Comparison of ENCODE assay signal across 30 cellular contexts in the genomic region with DNA sequence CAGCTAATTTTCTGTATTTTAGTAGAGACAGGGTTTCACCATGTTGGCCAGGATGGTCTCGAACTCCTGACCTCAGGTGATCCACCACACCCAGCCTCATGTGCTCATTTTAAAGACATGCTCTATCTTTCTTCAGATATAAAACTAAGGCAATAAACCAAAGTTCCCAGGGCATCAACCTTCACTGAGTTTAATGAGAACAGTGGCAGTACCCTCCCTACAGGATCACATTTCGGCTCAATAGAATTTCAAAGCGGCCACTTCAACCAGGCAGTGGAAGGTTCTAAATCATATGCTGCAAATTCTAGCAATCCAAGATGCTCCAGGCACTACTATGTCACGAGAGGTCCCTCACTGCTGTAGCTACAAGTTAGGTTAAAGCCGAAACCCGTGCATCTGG.
"Had no signal": no experiment of that assay in that cellular context is flagged by ENCODE, and none has a peak within 500 bp of the region (broad histone marks: within the 10 kb centered on the region; RNA-seq: fewer than 3 reads in every experiment).

No MANE protein-coding gene starts in this region.

- H3K27ac ChIP-seq: SJSA1 had no signal

- H3K9me2 ChIP-seq: SK-N-SH had no signal

- H3K27me3 ChIP-seq: ascending aorta, MG63, SJSA1 had no signal

- DNase-seq: activated CD4-positive, alpha-beta T cell treated with anti-CD3 and anti-CD28 coated beads for 36 hours; activated CD4-positive, alpha-beta T cell treated with anti-CD3 and anti-CD28 coated beads, Interleukin-2, amount 10 ng/mL, durations not matched to agents 7 days and 5 days; activated CD4-positive, alpha-beta T cell treated with anti-CD3 and anti-CD28 coated beads, Interleukin-2, amount 50 U/mL, for 48 hours; activated CD8-positive, alpha-beta T cell treated with anti-CD3 and anti-CD28 coated beads, Interleukin-2, amount 10 ng/mL, durations not matched to agents 7 days and 5 days; activated effector memory CD4-positive, alpha-beta T cell treated with anti-CD3 and anti-CD28 coated beads, Interleukin-2, amount 50 U/mL, for 16 hours; activated naive CD4-positive, alpha-beta T cell; activated naive CD8-positive, alpha-beta T cell treated with anti-CD3 and anti-CD28 coated beads, Interleukin-2, amount 10 ng/mL, durations not matched to agents 7 days and 5 days; activated T-cell treated with anti-CD3 and anti-CD28 coated beads for 4 hours; activated T-cell treated with anti-CD3 and anti-CD28 coated beads, Interleukin-2, amount 50 U/mL, for 72 hours; amygdala; Kasumi-1; KBM-7; MG63; NCI-H1092; NCI-H1436 treated with DMSO at 0.1 percent for 48 hours; NCI-H1694 treated with DMSO at 0.1 percent for 48 hours; NCI-H2029; NCI-H345; NCI-H524 treated with DMSO at 0.1 percent for 48 hours; NCI-H748 treated with DMSO at 0.1 percent for 48 hours; SHP77 treated with DMSO at 0.1 percent for 48 hours; SK-N-SH had no signal

- H3K9me3 ChIP-seq: ascending aorta, MG63, SJSA1, SK-N-SH had no signal

- H3K9ac ChIP-seq: SK-N-SH had no signal

- H3K9me3 Mint-ChIP-seq: activated CD4-positive, alpha-beta T cell treated with anti-CD3 and anti-CD28 coated beads, Interleukin-2, amount 10 ng/mL, durations not matched to agents 7 days and 5 days; activated naive CD4-positive, alpha-beta T cell treated with anti-CD3 and anti-CD28 coated beads, Interleukin-2, amount 50 U/mL, for 24 hours; activated naive CD8-positive, alpha-beta T cell treated with anti-CD3 and anti-CD28 coated beads, Interleukin-2, amount 10 ng/mL, durations not matched to agents 7 days and 5 days; activated T-cell treated with anti-CD3 and anti-CD28 coated beads, Interleukin-2, amount 50 U/mL, for 72 hours; activated T-helper 17 cell treated with anti-CD3 and anti-CD28 coated beads, Interleukin-2, amount 50 U/mL, for 72 hours; T-helper 1 cell treated with Interleukin-12 subunit alpha and Interleukin-12 subunit beta and Interleukin-4 antibody, amounts not matched to agents 30 μg/mL and 1 μg/mL, for 36 hours; T-helper 2 cell treated with Interferon-gamma antibody and Interleukin-4, amounts not matched to agents 5 μg/mL and 100 μg/mL, for 36 hours had no signal

- H3K4me2 ChIP-seq: SK-N-SH had no signal

- H3K4me3 ChIP-seq: ascending aorta, MG63, SJSA1 had no signal

- H3K4me1 Mint-ChIP-seq: activated CD4-positive, alpha-beta T cell treated with anti-CD3 and anti-CD28 coated beads for 36 hours; activated CD4-positive, alpha-beta T cell treated with anti-CD3 and anti-CD28 coated beads, Interleukin-2, amount 10 ng/mL, durations not matched to agents 7 days and 5 days; activated naive CD4-positive, alpha-beta T cell treated with anti-CD3 and anti-CD28 coated beads, Interleukin-2, amount 50 U/mL, for 24 hours; activated naive CD8-positive, alpha-beta T cell treated with anti-CD3 and anti-CD28 coated beads, Interleukin-2, amount 10 ng/mL, durations not matched to agents 7 days and 5 days; activated T-helper 17 cell treated with anti-CD3 and anti-CD28 coated beads, Interleukin-2, amount 50 U/mL, for 72 hours had no signal

- ATAC-seq: activated CD4-positive, alpha-beta T cell treated with anti-CD3 and anti-CD28 coated beads for 36 hours; activated CD4-positive, CD25-positive, alpha-beta regulatory T cell treated with anti-CD3 and anti-CD28 coated beads, Interleukin-2, amount 50 U/mL, for 24 hours; activated CD8-positive, alpha-beta T cell treated with anti-CD3 and anti-CD28 coated beads, Interleukin-2, amount 10 ng/mL, durations not matched to agents 7 days and 5 days; activated T-cell treated with anti-CD3 and anti-CD28 coated beads, Interleukin-2, amount 50 U/mL, for 72 hours; activated T-helper 17 cell treated with anti-CD3 and anti-CD28 coated beads, Interleukin-2, amount 50 U/mL, for 72 hours; Panc1 had no signal

- H3K27me3 Mint-ChIP-seq: activated CD4-positive, alpha-beta T cell treated with anti-CD3 and anti-CD28 coated beads for 36 hours; activated CD4-positive, alpha-beta T cell treated with anti-CD3 and anti-CD28 coated beads, Interleukin-2, amount 10 ng/mL, durations not matched to agents 7 days and 5 days; activated naive CD4-positive, alpha-beta T cell treated with anti-CD3 and anti-CD28 coated beads, Interleukin-2, amount 50 U/mL, for 24 hours; activated naive CD8-positive, alpha-beta T cell treated with anti-CD3 and anti-CD28 coated beads, Interleukin-2, amount 10 ng/mL, durations not matched to agents 7 days and 5 days; activated T-helper 17 cell treated with anti-CD3 and anti-CD28 coated beads, Interleukin-2, amount 50 U/mL, for 72 hours had no signal

- H3K27ac Mint-ChIP-seq: activated CD4-positive, alpha-beta T cell treated with anti-CD3 and anti-CD28 coated beads for 36 hours; activated CD4-positive, alpha-beta T cell treated with anti-CD3 and anti-CD28 coated beads, Interleukin-2, amount 10 ng/mL, durations not matched to agents 7 days and 5 days; activated CD8-positive, alpha-beta T cell treated with anti-CD3 and anti-CD28 coated beads, Interleukin-2, amount 10 ng/mL, durations not matched to agents 7 days and 5 days; activated naive CD4-positive, alpha-beta T cell treated with anti-CD3 and anti-CD28 coated beads, Interleukin-2, amount 50 U/mL, for 24 hours; activated naive CD8-positive, alpha-beta T cell treated with anti-CD3 and anti-CD28 coated beads, Interleukin-2, amount 10 ng/mL, durations not matched to agents 7 days and 5 days; activated T-helper 17 cell treated with anti-CD3 and anti-CD28 coated beads, Interleukin-2, amount 50 U/mL, for 72 hours; T-helper 1 cell treated with Interleukin-12 subunit alpha and Interleukin-12 subunit beta and Interleukin-4 antibody, amounts not matched to agents 30 μg/mL and 1 μg/mL, for 36 hours; T-helper 2 cell treated with Interferon-gamma antibody and Interleukin-4, amounts not matched to agents 5 μg/mL and 100 μg/mL, for 36 hours had no signal

- H3K4me3 Mint-ChIP-seq: activated CD4-positive, alpha-beta T cell treated with anti-CD3 and anti-CD28 coated beads for 36 hours; activated CD4-positive, alpha-beta T cell treated with anti-CD3 and anti-CD28 coated beads, Interleukin-2, amount 10 ng/mL, durations not matched to agents 7 days and 5 days; activated CD8-positive, alpha-beta T cell treated with anti-CD3 and anti-CD28 coated beads, Interleukin-2, amount 10 ng/mL, durations not matched to agents 7 days and 5 days; activated naive CD4-positive, alpha-beta T cell treated with anti-CD3 and anti-CD28 coated beads, Interleukin-2, amount 50 U/mL, for 24 hours; activated naive CD8-positive, alpha-beta T cell treated with anti-CD3 and anti-CD28 coated beads, Interleukin-2, amount 10 ng/mL, durations not matched to agents 7 days and 5 days; activated T-cell treated with anti-CD3 and anti-CD28 coated beads, Interleukin-2, amount 50 U/mL, for 72 hours; activated T-helper 17 cell treated with anti-CD3 and anti-CD28 coated beads, Interleukin-2, amount 50 U/mL, for 72 hours; T-helper 1 cell treated with Interleukin-12 subunit alpha and Interleukin-12 subunit beta and Interleukin-4 antibody, amounts not matched to agents 30 μg/mL and 1 μg/mL, for 36 hours; T-helper 2 cell treated with Interferon-gamma antibody and Interleukin-4, amounts not matched to agents 5 μg/mL and 100 μg/mL, for 36 hours had no signal
